Comparison of ENCODE assay signal across 1 cellular context in genomic region chr5:90438100-90438499, GRCh38.
TF ChIP-seq lines count a peak whose summit lies in the region.

No MANE protein-coding gene starts in this region.

TF ChIP-seq in endothelial cell of umbilical vein, 7 proteins besides CTCF, POLR2A, EP300 and RAD21:
- TF ChIP-seq EZH2 (IDR thresholded peaks at IDR 0.05; ENCODE audit: borderline replicate concordance, low read depth, low read length, severe bottlenecking) (no peak), MAX (IDR thresholded peaks at IDR 0.05; ENCODE audit: insufficient read depth, insufficient read length) (no peak), GATA2 (IDR thresholded peaks at IDR 0.05; ENCODE audit: insufficient read depth, insufficient read length, low read depth, low read length) (no peak), FOS (IDR thresholded peaks at IDR 0.05; ENCODE audit: borderline replicate concordance, insufficient read depth, low read length) (no peak)
